Comparison of ENCODE assay signal across 37 cellular contexts in the genomic region with DNA sequence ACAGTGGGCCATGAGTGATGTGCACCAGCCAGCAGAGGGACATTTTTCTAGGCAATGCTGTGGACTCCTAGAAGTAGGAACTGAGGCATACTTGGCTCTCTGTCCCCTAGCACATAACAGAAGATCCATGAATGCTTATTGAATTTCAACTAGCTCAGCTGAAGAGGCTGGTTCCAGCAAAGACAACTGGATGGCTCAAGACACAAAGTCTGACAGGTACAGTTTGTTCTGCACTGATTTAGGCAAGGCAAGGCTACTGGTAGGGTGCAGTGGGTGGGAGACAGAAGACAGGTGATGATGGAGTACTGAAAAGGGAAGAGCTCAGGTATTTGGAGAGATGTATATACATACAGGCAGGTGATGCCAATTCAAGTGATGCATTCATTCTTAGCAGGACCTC.
"Had no signal": no experiment of that assay in that cellular context is flagged by ENCODE, and none has a peak within 500 bp of the region (broad histone marks: within the 10 kb centered on the region; RNA-seq: fewer than 3 reads in every experiment).

No MANE protein-coding gene starts in this region.

- H3K9me3 Mint-ChIP-seq: activated B cell treated with CpG ODN at 0.5 μM for 24 hours; activated CD4-positive, alpha-beta memory T cell treated with anti-CD3 and anti-CD28 coated beads, Interleukin-2, amount 10 ng/mL, durations not matched to agents 7 days and 5 days; activated CD4-positive, alpha-beta T cell treated with anti-CD3 and anti-CD28 coated beads, Interleukin-2, amount 10 ng/mL, durations not matched to agents 24 days and 14 days; activated naive CD4-positive, alpha-beta T cell treated with anti-CD3 and anti-CD28 coated beads for 36 hours; activated naive CD4-positive, alpha-beta T cell treated with anti-CD3 and anti-CD28 coated beads, Interleukin-2, amount 50 U/mL, for 72 hours; activated naive CD8-positive, alpha-beta T cell treated with anti-CD3 and anti-CD28 coated beads for 36 hours; activated T-cell treated with anti-CD3 and anti-CD28 coated beads, Interleukin-2, amount 50 U/mL, for 4 hours; activated T-cell treated with anti-CD3 and anti-CD28 coated beads, Interleukin-2, amount 50 U/mL, for 72 hours; activated T-helper 1 cell treated with anti-CD3 and anti-CD28 coated beads, Interleukin-12 subunit alpha, Interleukin-12 subunit beta, Interleukin-2, Interleukin-4 antibody, amounts not matched to agents 30 ng/mL and 10 ng/mL and 1 ng/mL, durations not matched to agents 14 hours and 24 hours and 36 hours; activated T-helper 17 cell treated with anti-CD3 and anti-CD28 coated beads, Interleukin-2, amount 50 U/mL, for 72 hours; T-helper 1 cell treated with Interleukin-12 subunit alpha and Interleukin-12 subunit beta and Interleukin-4 antibody, amounts not matched to agents 30 μg/mL and 1 μg/mL, for 36 hours; T-helper 2 cell treated with Interferon-gamma antibody and Interleukin-4, amounts not matched to agents 5 μg/mL and 100 μg/mL, for 36 hours had no signal

- H3K27ac Mint-ChIP-seq: activated B cell treated with CpG ODN at 0.5 μM for 24 hours; activated CD4-positive, alpha-beta memory T cell treated with anti-CD3 and anti-CD28 coated beads, Interleukin-2, amount 10 ng/mL, durations not matched to agents 7 days and 5 days; activated CD4-positive, alpha-beta T cell treated with anti-CD3 and anti-CD28 coated beads, Interleukin-2, amount 10 ng/mL, durations not matched to agents 24 days and 14 days; activated CD8-positive, alpha-beta memory T cell treated with anti-CD3 and anti-CD28 coated beads, Interleukin-2, amount 10 ng/mL, durations not matched to agents 7 days and 5 days; activated CD8-positive, alpha-beta T cell treated with anti-CD3 and anti-CD28 coated beads, Interleukin-2, amount 10 ng/mL, durations not matched to agents 7 days and 5 days; activated naive CD4-positive, alpha-beta T cell treated with anti-CD3 and anti-CD28 coated beads for 36 hours; activated naive CD4-positive, alpha-beta T cell treated with anti-CD3 and anti-CD28 coated beads, Interleukin-2, amount 50 U/mL, for 72 hours; activated naive CD8-positive, alpha-beta T cell treated with anti-CD3 and anti-CD28 coated beads for 36 hours; activated T-cell treated with anti-CD3 and anti-CD28 coated beads, Interleukin-2, amount 50 U/mL, for 72 hours; activated T-helper 1 cell treated with anti-CD3 and anti-CD28 coated beads, Interleukin-12 subunit alpha, Interleukin-12 subunit beta, Interleukin-2, Interleukin-4 antibody, amounts not matched to agents 30 ng/mL and 10 ng/mL and 1 ng/mL, durations not matched to agents 14 hours and 24 hours and 36 hours; activated T-helper 17 cell treated with anti-CD3 and anti-CD28 coated beads, Interleukin-2, amount 50 U/mL, for 72 hours; T-helper 1 cell treated with Interleukin-12 subunit alpha and Interleukin-12 subunit beta and Interleukin-4 antibody, amounts not matched to agents 30 μg/mL and 1 μg/mL, for 36 hours; T-helper 2 cell treated with Interferon-gamma antibody and Interleukin-4, amounts not matched to agents 5 μg/mL and 100 μg/mL, for 36 hours had no signal

- ATAC-seq: activated CD8-positive, alpha-beta memory T cell treated with anti-CD3 and anti-CD28 coated beads, Interleukin-2, amount 10 ng/mL, durations not matched to agents 7 days and 5 days; activated CD8-positive, alpha-beta T cell treated with anti-CD3 and anti-CD28 coated beads, Interleukin-2, amount 10 ng/mL, durations not matched to agents 7 days and 5 days; activated naive CD4-positive, alpha-beta T cell treated with anti-CD3 and anti-CD28 coated beads, Interleukin-2, amount 50 U/mL, for 72 hours; activated T-cell treated with anti-CD3 and anti-CD28 coated beads, Interleukin-2, amount 50 U/mL, for 4 hours; activated T-cell treated with anti-CD3 and anti-CD28 coated beads, Interleukin-2, amount 50 U/mL, for 72 hours; activated T-helper 17 cell treated with anti-CD3 and anti-CD28 coated beads, Interleukin-2, amount 50 U/mL, for 72 hours; body of pancreas had no signal

- H3K4me1 Mint-ChIP-seq: activated B cell treated with CpG ODN at 0.5 μM for 24 hours; activated CD4-positive, alpha-beta memory T cell treated with anti-CD3 and anti-CD28 coated beads, Interleukin-2, amount 10 ng/mL, durations not matched to agents 7 days and 5 days; activated CD4-positive, alpha-beta T cell treated with anti-CD3 and anti-CD28 coated beads, Interleukin-2, amount 10 ng/mL, durations not matched to agents 24 days and 14 days; activated CD8-positive, alpha-beta memory T cell treated with anti-CD3 and anti-CD28 coated beads, Interleukin-2, amount 10 ng/mL, durations not matched to agents 7 days and 5 days; activated naive CD8-positive, alpha-beta T cell treated with anti-CD3 and anti-CD28 coated beads for 36 hours; activated T-helper 17 cell treated with anti-CD3 and anti-CD28 coated beads, Interleukin-2, amount 50 U/mL, for 72 hours had no signal

- H3K4me3 Mint-ChIP-seq: activated B cell treated with CpG ODN at 0.5 μM for 24 hours; activated CD4-positive, alpha-beta memory T cell treated with anti-CD3 and anti-CD28 coated beads, Interleukin-2, amount 10 ng/mL, durations not matched to agents 7 days and 5 days; activated CD4-positive, alpha-beta T cell treated with anti-CD3 and anti-CD28 coated beads, Interleukin-2, amount 10 ng/mL, durations not matched to agents 24 days and 14 days; activated CD8-positive, alpha-beta memory T cell treated with anti-CD3 and anti-CD28 coated beads, Interleukin-2, amount 10 ng/mL, durations not matched to agents 7 days and 5 days; activated CD8-positive, alpha-beta T cell treated with anti-CD3 and anti-CD28 coated beads, Interleukin-2, amount 10 ng/mL, durations not matched to agents 7 days and 5 days; activated naive CD4-positive, alpha-beta T cell treated with anti-CD3 and anti-CD28 coated beads for 36 hours; activated naive CD8-positive, alpha-beta T cell treated with anti-CD3 and anti-CD28 coated beads for 36 hours; activated T-cell treated with anti-CD3 and anti-CD28 coated beads, Interleukin-2, amount 50 U/mL, for 4 hours; activated T-cell treated with anti-CD3 and anti-CD28 coated beads, Interleukin-2, amount 50 U/mL, for 72 hours; activated T-helper 1 cell treated with anti-CD3 and anti-CD28 coated beads, Interleukin-12 subunit alpha, Interleukin-12 subunit beta, Interleukin-2, Interleukin-4 antibody, amounts not matched to agents 30 ng/mL and 10 ng/mL and 1 ng/mL, durations not matched to agents 14 hours and 24 hours and 36 hours; activated T-helper 17 cell treated with anti-CD3 and anti-CD28 coated beads, Interleukin-2, amount 50 U/mL, for 72 hours; T-helper 1 cell treated with Interleukin-12 subunit alpha and Interleukin-12 subunit beta and Interleukin-4 antibody, amounts not matched to agents 30 μg/mL and 1 μg/mL, for 36 hours; T-helper 2 cell treated with Interferon-gamma antibody and Interleukin-4, amounts not matched to agents 5 μg/mL and 100 μg/mL, for 36 hours had no signal

- H3K36me3 Mint-ChIP-seq: activated CD8-positive, alpha-beta memory T cell treated with anti-CD3 and anti-CD28 coated beads, Interleukin-2, amount 10 ng/mL, durations not matched to agents 7 days and 5 days; activated naive CD4-positive, alpha-beta T cell treated with anti-CD3 and anti-CD28 coated beads, Interleukin-2, amount 50 U/mL, for 72 hours; activated naive CD8-positive, alpha-beta T cell treated with anti-CD3 and anti-CD28 coated beads for 36 hours had no signal

- H3K27ac ChIP-seq: adrenal gland, body of pancreas, brain microvascular endothelial cell, cardiac muscle cell, VCaP had no signal

- H3K36me3 ChIP-seq: adrenal gland, brain microvascular endothelial cell, cardiac muscle cell had no signal

- DNase-seq: activated B cell treated with CpG ODN at 0.5 μM for 24 hours; activated CD4-positive, alpha-beta memory T cell treated with anti-CD3 and anti-CD28 coated beads, Interleukin-2, amount 10 ng/mL, durations not matched to agents 7 days and 5 days; activated CD4-positive, alpha-beta T cell treated with anti-CD3 and anti-CD28 coated beads for 4 hours; activated CD4-positive, alpha-beta T cell treated with anti-CD3 and anti-CD28 coated beads, Interleukin-2, amount 10 ng/mL, durations not matched to agents 24 days and 14 days; activated CD4-positive, alpha-beta T cell treated with anti-CD3 and anti-CD28 coated beads, Interleukin-2, amount 50 U/mL, for 1 hour; activated CD4-positive, alpha-beta T cell treated with anti-CD3 and anti-CD28 coated beads, Interleukin-2, amount 50 U/mL, for 4 hours; activated CD4-positive, CD25-positive, alpha-beta regulatory T cell treated with anti-CD3 and anti-CD28 coated beads, Interleukin-2, amount 50 U/mL, for 72 hours; activated CD8-positive, alpha-beta memory T cell treated with anti-CD3 and anti-CD28 coated beads for 24 hours; activated CD8-positive, alpha-beta memory T cell treated with anti-CD3 and anti-CD28 coated beads, Interleukin-2, amount 10 ng/mL, durations not matched to agents 7 days and 5 days; activated CD8-positive, alpha-beta T cell treated with anti-CD3 and anti-CD28 coated beads, Interleukin-2, amount 10 ng/mL, durations not matched to agents 7 days and 5 days; activated effector memory CD4-positive, alpha-beta T cell treated with anti-CD3 and anti-CD28 coated beads, Interleukin-2, amount 50 U/mL, for 16 hours; activated gamma-delta T cell treated with Interleukin-2 at 50 U/mL for 16 hours; activated naive CD4-positive, alpha-beta T cell; activated naive CD4-positive, alpha-beta T cell treated with anti-CD3 and anti-CD28 coated beads for 36 hours; activated naive CD4-positive, alpha-beta T cell treated with anti-CD3 and anti-CD28 coated beads, Interleukin-2, amount 50 U/mL, for 16 hours; activated naive CD8-positive, alpha-beta T cell treated with anti-CD3 and anti-CD28 coated beads for 36 hours; activated T-cell treated with anti-CD3 and anti-CD28 coated beads for 4 hours; activated T-cell treated with anti-CD3 and anti-CD28 coated beads, Interleukin-2, amount 50 U/mL, for 1 hour; activated T-cell treated with anti-CD3 and anti-CD28 coated beads, Interleukin-2, amount 50 U/mL, for 4 hours; activated T-cell treated with anti-CD3 and anti-CD28 coated beads, Interleukin-2, amount 50 U/mL, for 72 hours; adrenal gland; amniotic stem cell; aorta; body of pancreas; brain microvascular endothelial cell; caudate nucleus; SW 1271; T-helper 1 cell; T-helper 2 cell; T-helper 9 cell had no signal

- H3K4me1 ChIP-seq: adrenal gland, body of pancreas had no signal

- H3K4me3 ChIP-seq: adrenal gland, body of pancreas, cardiac muscle cell had no signal

- H3K9me3 ChIP-seq: adrenal gland, body of pancreas had no signal

- H3K27me3 ChIP-seq: adrenal gland, body of pancreas had no signal
